Comparison of ENCODE assay signal across 2 cellular contexts in the genomic region with DNA sequence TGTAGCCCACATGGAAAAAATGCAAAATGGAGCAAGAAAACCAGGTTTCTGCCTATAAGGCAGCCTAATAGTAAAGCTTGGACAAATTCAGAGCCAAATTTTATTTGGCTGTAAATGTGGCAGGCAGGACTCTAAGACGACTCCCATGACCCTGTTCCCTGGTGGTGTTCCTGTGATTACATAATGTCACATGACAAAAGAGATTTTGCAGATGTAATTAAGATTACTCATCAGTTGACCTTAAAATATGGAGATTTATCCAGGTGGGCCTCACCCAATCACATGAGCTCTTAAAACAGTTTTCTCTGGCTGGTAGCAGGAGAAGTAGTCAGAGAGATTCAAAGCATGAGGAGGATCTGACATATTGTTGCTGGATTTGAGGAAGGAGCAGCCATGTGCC.
TF ChIP-seq lines count a peak whose summit lies in the region.

No MANE protein-coding gene starts in this region.

TF ChIP-seq in GM23338, 12 proteins besides CTCF, POLR2A, EP300 and RAD21 (continues in another document):
- TF ChIP-seq, protein P1, sequence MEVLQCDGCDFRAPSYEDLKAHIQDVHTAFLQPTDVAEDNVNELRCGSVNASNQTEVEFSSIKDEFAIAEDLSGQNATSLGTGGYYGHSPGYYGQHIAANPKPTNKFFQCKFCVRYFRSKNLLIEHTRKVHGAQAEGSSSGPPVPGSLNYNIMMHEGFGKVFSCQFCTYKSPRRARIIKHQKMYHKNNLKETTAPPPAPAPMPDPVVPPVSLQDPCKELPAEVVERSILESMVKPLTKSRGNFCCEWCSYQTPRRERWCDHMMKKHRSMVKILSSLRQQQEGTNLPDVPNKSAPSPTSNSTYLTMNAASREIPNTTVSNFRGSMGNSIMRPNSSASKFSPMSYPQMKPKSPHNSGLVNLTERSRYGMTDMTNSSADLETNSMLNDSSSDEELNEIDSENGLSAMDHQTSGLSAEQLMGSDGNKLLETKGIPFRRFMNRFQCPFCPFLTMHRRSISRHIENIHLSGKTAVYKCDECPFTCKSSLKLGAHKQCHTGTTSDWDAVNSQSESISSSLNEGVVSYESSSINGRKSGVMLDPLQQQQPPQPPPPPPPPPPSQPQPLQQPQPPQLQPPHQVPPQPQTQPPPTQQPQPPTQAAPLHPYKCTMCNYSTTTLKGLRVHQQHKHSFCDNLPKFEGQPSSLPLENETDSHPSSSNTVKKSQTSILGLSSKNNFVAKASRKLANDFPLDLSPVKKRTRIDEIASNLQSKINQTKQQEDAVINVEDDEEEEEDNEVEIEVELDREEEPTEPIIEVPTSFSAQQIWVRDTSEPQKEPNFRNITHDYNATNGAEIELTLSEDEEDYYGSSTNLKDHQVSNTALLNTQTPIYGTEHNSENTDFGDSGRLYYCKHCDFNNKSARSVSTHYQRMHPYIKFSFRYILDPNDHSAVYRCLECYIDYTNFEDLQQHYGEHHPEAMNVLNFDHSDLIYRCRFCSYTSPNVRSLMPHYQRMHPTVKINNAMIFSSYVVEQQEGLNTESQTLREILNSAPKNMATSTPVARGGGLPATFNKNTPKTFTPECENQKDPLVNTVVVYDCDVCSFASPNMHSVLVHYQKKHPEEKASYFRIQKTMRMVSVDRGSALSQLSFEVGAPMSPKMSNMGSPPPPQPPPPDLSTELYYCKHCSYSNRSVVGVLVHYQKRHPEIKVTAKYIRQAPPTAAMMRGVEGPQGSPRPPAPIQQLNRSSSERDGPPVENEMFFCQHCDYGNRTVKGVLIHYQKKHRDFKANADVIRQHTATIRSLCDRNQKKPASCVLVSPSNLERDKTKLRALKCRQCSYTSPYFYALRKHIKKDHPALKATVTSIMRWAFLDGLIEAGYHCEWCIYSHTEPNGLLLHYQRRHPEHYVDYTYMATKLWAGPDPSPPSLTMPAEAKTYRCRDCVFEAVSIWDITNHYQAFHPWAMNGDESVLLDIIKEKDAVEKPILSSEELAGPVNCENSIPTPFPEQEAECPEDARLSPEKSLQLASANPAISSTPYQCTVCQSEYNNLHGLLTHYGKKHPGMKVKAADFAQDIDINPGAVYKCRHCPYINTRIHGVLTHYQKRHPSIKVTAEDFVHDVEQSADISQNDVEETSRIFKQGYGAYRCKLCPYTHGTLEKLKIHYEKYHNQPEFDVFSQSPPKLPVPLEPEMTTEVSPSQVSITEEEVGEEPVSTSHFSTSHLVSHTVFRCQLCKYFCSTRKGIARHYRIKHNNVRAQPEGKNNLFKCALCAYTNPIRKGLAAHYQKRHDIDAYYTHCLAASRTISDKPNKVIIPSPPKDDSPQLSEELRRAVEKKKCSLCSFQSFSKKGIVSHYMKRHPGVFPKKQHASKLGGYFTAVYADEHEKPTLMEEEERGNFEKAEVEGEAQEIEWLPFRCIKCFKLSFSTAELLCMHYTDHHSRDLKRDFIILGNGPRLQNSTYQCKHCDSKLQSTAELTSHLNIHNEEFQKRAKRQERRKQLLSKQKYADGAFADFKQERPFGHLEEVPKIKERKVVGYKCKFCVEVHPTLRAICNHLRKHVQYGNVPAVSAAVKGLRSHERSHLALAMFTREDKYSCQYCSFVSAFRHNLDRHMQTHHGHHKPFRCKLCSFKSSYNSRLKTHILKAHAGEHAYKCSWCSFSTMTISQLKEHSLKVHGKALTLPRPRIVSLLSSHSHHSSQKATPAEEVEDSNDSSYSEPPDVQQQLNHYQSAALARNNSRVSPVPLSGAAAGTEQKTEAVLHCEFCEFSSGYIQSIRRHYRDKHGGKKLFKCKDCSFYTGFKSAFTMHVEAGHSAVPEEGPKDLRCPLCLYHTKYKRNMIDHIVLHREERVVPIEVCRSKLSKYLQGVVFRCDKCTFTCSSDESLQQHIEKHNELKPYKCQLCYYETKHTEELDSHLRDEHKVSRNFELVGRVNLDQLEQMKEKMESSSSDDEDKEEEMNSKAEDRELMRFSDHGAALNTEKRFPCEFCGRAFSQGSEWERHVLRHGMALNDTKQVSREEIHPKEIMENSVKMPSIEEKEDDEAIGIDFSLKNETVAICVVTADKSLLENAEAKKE (CRISPR knock-in tag; IDR thresholded peaks at IDR 0.05), result no peak
- TF ChIP-seq, protein P2, sequence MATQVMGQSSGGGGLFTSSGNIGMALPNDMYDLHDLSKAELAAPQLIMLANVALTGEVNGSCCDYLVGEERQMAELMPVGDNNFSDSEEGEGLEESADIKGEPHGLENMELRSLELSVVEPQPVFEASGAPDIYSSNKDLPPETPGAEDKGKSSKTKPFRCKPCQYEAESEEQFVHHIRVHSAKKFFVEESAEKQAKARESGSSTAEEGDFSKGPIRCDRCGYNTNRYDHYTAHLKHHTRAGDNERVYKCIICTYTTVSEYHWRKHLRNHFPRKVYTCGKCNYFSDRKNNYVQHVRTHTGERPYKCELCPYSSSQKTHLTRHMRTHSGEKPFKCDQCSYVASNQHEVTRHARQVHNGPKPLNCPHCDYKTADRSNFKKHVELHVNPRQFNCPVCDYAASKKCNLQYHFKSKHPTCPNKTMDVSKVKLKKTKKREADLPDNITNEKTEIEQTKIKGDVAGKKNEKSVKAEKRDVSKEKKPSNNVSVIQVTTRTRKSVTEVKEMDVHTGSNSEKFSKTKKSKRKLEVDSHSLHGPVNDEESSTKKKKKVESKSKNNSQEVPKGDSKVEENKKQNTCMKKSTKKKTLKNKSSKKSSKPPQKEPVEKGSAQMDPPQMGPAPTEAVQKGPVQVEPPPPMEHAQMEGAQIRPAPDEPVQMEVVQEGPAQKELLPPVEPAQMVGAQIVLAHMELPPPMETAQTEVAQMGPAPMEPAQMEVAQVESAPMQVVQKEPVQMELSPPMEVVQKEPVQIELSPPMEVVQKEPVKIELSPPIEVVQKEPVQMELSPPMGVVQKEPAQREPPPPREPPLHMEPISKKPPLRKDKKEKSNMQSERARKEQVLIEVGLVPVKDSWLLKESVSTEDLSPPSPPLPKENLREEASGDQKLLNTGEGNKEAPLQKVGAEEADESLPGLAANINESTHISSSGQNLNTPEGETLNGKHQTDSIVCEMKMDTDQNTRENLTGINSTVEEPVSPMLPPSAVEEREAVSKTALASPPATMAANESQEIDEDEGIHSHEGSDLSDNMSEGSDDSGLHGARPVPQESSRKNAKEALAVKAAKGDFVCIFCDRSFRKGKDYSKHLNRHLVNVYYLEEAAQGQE (IDR thresholded peaks at IDR 0.05; ENCODE audit: unreplicated experiment), result no peak
- no peak for TF ChIP-seq ZNF114 (CRISPR knock-in tag; IDR thresholded peaks at IDR 0.05)
- TF ChIP-seq JUNB (IDR thresholded peaks at IDR 0.05; ENCODE audit: unreplicated experiment), result no peak
- no peak for TF ChIP-seq CREB1 (CRISPR knock-in tag; IDR thresholded peaks at IDR 0.05; ENCODE audit: low read depth)
- no peak for TF ChIP-seq NANOG (IDR thresholded peaks at IDR 0.05; ENCODE audit: borderline replicate concordance)
- no peak for TF ChIP-seq STAT1 (IDR thresholded peaks at IDR 0.05; ENCODE audit: unreplicated experiment)
- no peak for TF ChIP-seq EZH2 (IDR thresholded peaks at IDR 0.05; ENCODE audit: low read depth, unreplicated experiment)
- TF ChIP-seq POLR2AphosphoS5 (IDR thresholded peaks at IDR 0.05; ENCODE audit: low read depth), result no peak
- no peak for TF ChIP-seq ETS1 (IDR thresholded peaks at IDR 0.05)

TF ChIP-seq in H1, 55 proteins besides CTCF, POLR2A, EP300 and RAD21 (continued from another document):
- TF ChIP-seq CHD7 (IDR thresholded peaks at IDR 0.05; ENCODE audit: insufficient replicate concordance, low read length), result no peak
- no peak for TF ChIP-seq CHD1 (IDR thresholded peaks at IDR 0.05; ENCODE audit: low read depth, low read length)
- TF ChIP-seq EGR1 (IDR thresholded peaks at IDR 0.05; ENCODE audit: borderline replicate concordance, low read depth, low read length), result no peak
- no peak for TF ChIP-seq RFX5 (IDR thresholded peaks at IDR 0.05; ENCODE audit: borderline replicate concordance, low read depth, low read length)
- no peak for TF ChIP-seq POU5F1 (IDR thresholded peaks at IDR 0.05; ENCODE audit: low read depth, low read length)
- TF ChIP-seq KDM1A (IDR thresholded peaks at IDR 0.05; ENCODE audit: borderline replicate concordance, low read length), result no peak
- no peak for TF ChIP-seq TAF1 (IDR thresholded peaks at IDR 0.05; ENCODE audit: low read depth, low read length)
- TF ChIP-seq CEBPB (IDR thresholded peaks at IDR 0.05; ENCODE audit: low read depth, low read length), result no peak
- TF ChIP-seq SP1 (IDR thresholded peaks at IDR 0.05; ENCODE audit: low read depth, low read length), result no peak
